1 cellular context compared by ENCODE assay signal in genomic region chr6:131764350-131764749, GRCh38.
TF ChIP-seq lines count a peak whose summit lies in the region.

No MANE protein-coding gene starts in this region.

TF ChIP-seq in HepG2, 621 proteins besides CTCF, POLR2A, EP300 and RAD21:
- TF ChIP-seq SMC3 (IDR thresholded peaks at IDR 0.05; ENCODE audit: low read length) = 0 out of 2 replicates have a peak, but pooled peaks have one; percentile 2
- no peak for TF ChIP-seq GMEB2 (CRISPR knock-in tag; IDR thresholded peaks at IDR 0.05; ENCODE audit: low read depth)
- 0 out of 2 replicates have a peak, but pooled peaks have one; percentile 20 for TF ChIP-seq CEBPB (IDR thresholded peaks at IDR 0.05; ENCODE audit: borderline replicate concordance, low read depth, low read length)
- no peak for TF ChIP-seq GABPA (IDR thresholded peaks at IDR 0.05; ENCODE audit: low read depth, low read length)
- 0 out of 2 replicates have a peak, but pooled peaks have one; percentile 5 for TF ChIP-seq GABPA (CRISPR knock-in tag; IDR thresholded peaks at IDR 0.05; ENCODE audit: low read depth)
- peak; percentile 63; the same call in 1 of the 2 replicates for TF ChIP-seq CEBPG (CRISPR knock-in tag; IDR thresholded peaks at IDR 0.05)
